13 cellular contexts compared by ENCODE assay signal in the genomic region with DNA sequence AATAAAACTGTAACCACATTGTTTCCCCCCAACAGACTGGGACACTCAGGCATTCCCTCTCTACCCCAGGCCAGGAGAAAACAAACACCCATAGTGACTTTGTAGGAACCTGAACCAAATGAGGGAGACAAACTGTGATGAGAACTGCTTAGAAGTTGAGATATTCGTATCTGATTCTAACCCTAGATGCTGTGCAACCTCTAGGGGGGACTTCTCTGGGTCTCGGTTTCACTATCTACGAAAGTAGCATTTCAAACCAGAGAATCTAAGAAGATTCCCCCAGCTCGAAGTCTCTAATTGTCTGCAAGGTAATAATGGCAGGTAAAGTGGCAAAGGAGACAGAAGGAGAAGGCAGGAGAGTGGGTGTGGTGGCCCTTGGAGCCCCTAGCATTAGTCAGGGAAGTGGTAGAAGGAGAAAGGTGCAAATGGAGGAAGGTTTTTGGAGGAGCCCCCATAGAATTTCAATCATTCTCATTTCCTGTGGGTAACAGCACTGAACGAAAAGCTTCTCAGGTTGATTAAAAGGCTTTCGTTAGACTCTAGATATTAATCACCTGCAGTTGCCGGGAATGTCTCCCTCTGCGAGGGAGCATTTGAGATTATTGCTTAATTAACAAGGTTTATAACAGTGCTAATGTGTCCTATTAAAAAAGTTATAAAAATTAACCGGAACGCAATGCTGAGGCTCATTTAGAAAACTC. TPM values are rescaled to one million over a fixed set of nuclear protein-coding genes. Genes with fewer than 3 reads are reported as not detected.
A peak's percentile ranks its signal among the peaks of the same experiment; 100 is the strongest.
DNase-seq lines count a peak whose midpoint lies in the region; ATAC-seq and TF ChIP-seq lines count a peak whose summit lies in the region.
"Had no signal": no experiment of that assay in that cellular context is flagged by ENCODE, and none has a peak within 500 bp of the region (broad histone marks: within the 10 kb centered on the region; RNA-seq: fewer than 3 reads in every experiment).

No MANE protein-coding gene starts in this region.

- no peaks in the 10 kb centered on the region for H3K9me3 Mint-ChIP-seq in WTC11

- POLR2A ChIA-PET in WTC11 (lab: Charles Lee), result interaction anchor here (0.6 kb wide), 1 partner anchor 992 kb away, joined by 3 read pairs; no protein-coding TSS in a partner anchor

- no peaks in the 10 kb centered on the region; the same call in 1 of the 2 replicates for H3K4me1 Mint-ChIP-seq in WTC11

- peaks cover 6% of the 10 kb centered on the region for H3K36me3 Mint-ChIP-seq in WTC11

- no peak overlapping the region for H3K4me3 Mint-ChIP-seq in WTC11

- TF ChIP-seq CTCF in WTC11 (IDR thresholded peaks at IDR 0.05), result no peak

- H3K27ac Mint-ChIP-seq in WTC11, result no peak overlapping the region

- peak; percentile 51 for ATAC-seq in GM18499 (IDR thresholded peaks at IDR 0.05; ENCODE audit: insufficient read depth, unreplicated experiment)
- peak; percentile 62 for ATAC-seq in GM19397 (IDR thresholded peaks at IDR 0.05; ENCODE audit: unreplicated experiment)
- peak; percentile 70 for ATAC-seq in HG02884 (IDR thresholded peaks at IDR 0.05; ENCODE audit: unreplicated experiment)
- ATAC-seq in HG03565 (IDR thresholded peaks at IDR 0.05; ENCODE audit: unreplicated experiment), result peak; percentile 47
- no peak for ATAC-seq in WTC11
- ATAC-seq: HepG2, pancreas had no signal

- no peaks in the 10 kb centered on the region for H3K27me3 Mint-ChIP-seq in WTC11 (ENCODE audit: low read depth)

- no peak for DNase-seq in A172 (ENCODE audit: low spot score)
- no peak for DNase-seq in activated CD8-positive, alpha-beta memory T cell treated with anti-CD3 and anti-CD28 coated beads, Interleukin-2, amount 50 U/mL, for 4 hours
- DNase-seq in amniotic stem cell (lab: John Stamatoyannopoulos, UW), result no peak
- DNase-seq in WTC11 (ENCODE audit: low spot score), result no peak
- DNase-seq: amygdala, NCI-H1417, NCI-H82, pancreas had no signal

- CTCF ChIA-PET in WTC11 (lab: Charles Lee), result no interaction called here

TF ChIP-seq in WTC11, 78 proteins besides CTCF, POLR2A, EP300 and RAD21 (continues in another document):
- TF ChIP-seq, protein P1, sequence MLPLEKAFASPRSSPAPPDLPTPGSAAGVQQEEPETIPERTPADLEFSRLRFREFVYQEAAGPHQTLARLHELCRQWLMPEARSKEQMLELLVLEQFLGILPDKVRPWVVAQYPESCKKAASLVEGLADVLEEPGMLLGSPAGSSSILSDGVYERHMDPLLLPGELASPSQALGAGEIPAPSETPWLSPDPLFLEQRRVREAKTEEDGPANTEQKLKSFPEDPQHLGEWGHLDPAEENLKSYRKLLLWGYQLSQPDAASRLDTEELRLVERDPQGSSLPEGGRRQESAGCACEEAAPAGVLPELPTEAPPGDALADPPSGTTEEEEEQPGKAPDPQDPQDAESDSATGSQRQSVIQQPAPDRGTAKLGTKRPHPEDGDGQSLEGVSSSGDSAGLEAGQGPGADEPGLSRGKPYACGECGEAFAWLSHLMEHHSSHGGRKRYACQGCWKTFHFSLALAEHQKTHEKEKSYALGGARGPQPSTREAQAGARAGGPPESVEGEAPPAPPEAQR (CRISPR knock-in tag; IDR thresholded peaks at IDR 0.05), result no peak
- TF ChIP-seq GABPB1 (CRISPR knock-in tag; IDR thresholded peaks at IDR 0.05), result no peak
- TF ChIP-seq CREM (CRISPR knock-in tag; IDR thresholded peaks at IDR 0.05), result no peak
- TF ChIP-seq, protein P2, sequence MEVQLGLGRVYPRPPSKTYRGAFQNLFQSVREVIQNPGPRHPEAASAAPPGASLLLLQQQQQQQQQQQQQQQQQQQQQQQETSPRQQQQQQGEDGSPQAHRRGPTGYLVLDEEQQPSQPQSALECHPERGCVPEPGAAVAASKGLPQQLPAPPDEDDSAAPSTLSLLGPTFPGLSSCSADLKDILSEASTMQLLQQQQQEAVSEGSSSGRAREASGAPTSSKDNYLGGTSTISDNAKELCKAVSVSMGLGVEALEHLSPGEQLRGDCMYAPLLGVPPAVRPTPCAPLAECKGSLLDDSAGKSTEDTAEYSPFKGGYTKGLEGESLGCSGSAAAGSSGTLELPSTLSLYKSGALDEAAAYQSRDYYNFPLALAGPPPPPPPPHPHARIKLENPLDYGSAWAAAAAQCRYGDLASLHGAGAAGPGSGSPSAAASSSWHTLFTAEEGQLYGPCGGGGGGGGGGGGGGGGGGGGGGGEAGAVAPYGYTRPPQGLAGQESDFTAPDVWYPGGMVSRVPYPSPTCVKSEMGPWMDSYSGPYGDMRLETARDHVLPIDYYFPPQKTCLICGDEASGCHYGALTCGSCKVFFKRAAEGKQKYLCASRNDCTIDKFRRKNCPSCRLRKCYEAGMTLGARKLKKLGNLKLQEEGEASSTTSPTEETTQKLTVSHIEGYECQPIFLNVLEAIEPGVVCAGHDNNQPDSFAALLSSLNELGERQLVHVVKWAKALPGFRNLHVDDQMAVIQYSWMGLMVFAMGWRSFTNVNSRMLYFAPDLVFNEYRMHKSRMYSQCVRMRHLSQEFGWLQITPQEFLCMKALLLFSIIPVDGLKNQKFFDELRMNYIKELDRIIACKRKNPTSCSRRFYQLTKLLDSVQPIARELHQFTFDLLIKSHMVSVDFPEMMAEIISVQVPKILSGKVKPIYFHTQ (CRISPR knock-in tag; IDR thresholded peaks at IDR 0.05), result no peak
- TF ChIP-seq, protein P3, sequence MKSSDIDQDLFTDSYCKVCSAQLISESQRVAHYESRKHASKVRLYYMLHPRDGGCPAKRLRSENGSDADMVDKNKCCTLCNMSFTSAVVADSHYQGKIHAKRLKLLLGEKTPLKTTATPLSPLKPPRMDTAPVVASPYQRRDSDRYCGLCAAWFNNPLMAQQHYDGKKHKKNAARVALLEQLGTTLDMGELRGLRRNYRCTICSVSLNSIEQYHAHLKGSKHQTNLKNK (CRISPR knock-in tag; IDR thresholded peaks at IDR 0.05), result no peak
- no peak for TF ChIP-seq ZNF138 (CRISPR knock-in tag; conservative IDR thresholded peaks at IDR 0.05)
- no peak for TF ChIP-seq MYBL2 (CRISPR knock-in tag; IDR thresholded peaks at IDR 0.05)
- TF ChIP-seq ETV6 (CRISPR knock-in tag; IDR thresholded peaks at IDR 0.05), result no peak
- TF ChIP-seq, protein P4, sequence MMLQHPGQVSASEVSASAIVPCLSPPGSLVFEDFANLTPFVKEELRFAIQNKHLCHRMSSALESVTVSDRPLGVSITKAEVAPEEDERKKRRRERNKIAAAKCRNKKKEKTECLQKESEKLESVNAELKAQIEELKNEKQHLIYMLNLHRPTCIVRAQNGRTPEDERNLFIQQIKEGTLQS (CRISPR knock-in tag; conservative IDR thresholded peaks at IDR 0.05), result no peak
- no peak for TF ChIP-seq FOXK1 (CRISPR knock-in tag; IDR thresholded peaks at IDR 0.05)
- TF ChIP-seq ZNF317 (CRISPR knock-in tag; IDR thresholded peaks at IDR 0.05; ENCODE audit: borderline replicate concordance, low read depth), result no peak
- TF ChIP-seq EMX1 (CRISPR knock-in tag; IDR thresholded peaks at IDR 0.05), result no peak
- no peak for TF ChIP-seq CBFB (CRISPR knock-in tag; IDR thresholded peaks at IDR 0.05; ENCODE audit: low read depth)
- TF ChIP-seq, protein P5, sequence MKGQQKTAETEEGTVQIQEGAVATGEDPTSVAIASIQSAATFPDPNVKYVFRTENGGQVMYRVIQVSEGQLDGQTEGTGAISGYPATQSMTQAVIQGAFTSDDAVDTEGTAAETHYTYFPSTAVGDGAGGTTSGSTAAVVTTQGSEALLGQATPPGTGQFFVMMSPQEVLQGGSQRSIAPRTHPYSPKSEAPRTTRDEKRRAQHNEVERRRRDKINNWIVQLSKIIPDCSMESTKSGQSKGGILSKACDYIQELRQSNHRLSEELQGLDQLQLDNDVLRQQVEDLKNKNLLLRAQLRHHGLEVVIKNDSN (CRISPR knock-in tag; IDR thresholded peaks at IDR 0.05), result no peak
- TF ChIP-seq HMGA2 (CRISPR knock-in tag; IDR thresholded peaks at IDR 0.05), result no peak
- TF ChIP-seq, protein P6, sequence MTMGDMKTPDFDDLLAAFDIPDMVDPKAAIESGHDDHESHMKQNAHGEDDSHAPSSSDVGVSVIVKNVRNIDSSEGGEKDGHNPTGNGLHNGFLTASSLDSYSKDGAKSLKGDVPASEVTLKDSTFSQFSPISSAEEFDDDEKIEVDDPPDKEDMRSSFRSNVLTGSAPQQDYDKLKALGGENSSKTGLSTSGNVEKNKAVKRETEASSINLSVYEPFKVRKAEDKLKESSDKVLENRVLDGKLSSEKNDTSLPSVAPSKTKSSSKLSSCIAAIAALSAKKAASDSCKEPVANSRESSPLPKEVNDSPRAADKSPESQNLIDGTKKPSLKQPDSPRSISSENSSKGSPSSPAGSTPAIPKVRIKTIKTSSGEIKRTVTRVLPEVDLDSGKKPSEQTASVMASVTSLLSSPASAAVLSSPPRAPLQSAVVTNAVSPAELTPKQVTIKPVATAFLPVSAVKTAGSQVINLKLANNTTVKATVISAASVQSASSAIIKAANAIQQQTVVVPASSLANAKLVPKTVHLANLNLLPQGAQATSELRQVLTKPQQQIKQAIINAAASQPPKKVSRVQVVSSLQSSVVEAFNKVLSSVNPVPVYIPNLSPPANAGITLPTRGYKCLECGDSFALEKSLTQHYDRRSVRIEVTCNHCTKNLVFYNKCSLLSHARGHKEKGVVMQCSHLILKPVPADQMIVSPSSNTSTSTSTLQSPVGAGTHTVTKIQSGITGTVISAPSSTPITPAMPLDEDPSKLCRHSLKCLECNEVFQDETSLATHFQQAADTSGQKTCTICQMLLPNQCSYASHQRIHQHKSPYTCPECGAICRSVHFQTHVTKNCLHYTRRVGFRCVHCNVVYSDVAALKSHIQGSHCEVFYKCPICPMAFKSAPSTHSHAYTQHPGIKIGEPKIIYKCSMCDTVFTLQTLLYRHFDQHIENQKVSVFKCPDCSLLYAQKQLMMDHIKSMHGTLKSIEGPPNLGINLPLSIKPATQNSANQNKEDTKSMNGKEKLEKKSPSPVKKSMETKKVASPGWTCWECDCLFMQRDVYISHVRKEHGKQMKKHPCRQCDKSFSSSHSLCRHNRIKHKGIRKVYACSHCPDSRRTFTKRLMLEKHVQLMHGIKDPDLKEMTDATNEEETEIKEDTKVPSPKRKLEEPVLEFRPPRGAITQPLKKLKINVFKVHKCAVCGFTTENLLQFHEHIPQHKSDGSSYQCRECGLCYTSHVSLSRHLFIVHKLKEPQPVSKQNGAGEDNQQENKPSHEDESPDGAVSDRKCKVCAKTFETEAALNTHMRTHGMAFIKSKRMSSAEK (CRISPR knock-in tag; IDR thresholded peaks at IDR 0.05; ENCODE audit: borderline replicate concordance), result no peak
- TF ChIP-seq, protein P7, sequence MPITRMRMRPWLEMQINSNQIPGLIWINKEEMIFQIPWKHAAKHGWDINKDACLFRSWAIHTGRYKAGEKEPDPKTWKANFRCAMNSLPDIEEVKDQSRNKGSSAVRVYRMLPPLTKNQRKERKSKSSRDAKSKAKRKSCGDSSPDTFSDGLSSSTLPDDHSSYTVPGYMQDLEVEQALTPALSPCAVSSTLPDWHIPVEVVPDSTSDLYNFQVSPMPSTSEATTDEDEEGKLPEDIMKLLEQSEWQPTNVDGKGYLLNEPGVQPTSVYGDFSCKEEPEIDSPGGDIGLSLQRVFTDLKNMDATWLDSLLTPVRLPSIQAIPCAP (CRISPR knock-in tag; IDR thresholded peaks at IDR 0.05), result no peak
- TF ChIP-seq SMAD4 (CRISPR knock-in tag; IDR thresholded peaks at IDR 0.05), result no peak
- no peak for TF ChIP-seq TCF7 (CRISPR knock-in tag; IDR thresholded peaks at IDR 0.05; ENCODE audit: low read depth)

RNA-seq across cellular contexts. Expression of a gene that starts 46.4 kb away (rescaled TPM):
- total RNA-seq in A172 (2014; rRNA removed; shearing (Covaris generic)), result not detected in 2 replicates
- total RNA-seq in WTC11 (2021), result 4.8 to 5.9 TPM (median 4.9 TPM) in 3 replicates
- total RNA-seq: HepG2 had no signal
